In the genomic region with DNA sequence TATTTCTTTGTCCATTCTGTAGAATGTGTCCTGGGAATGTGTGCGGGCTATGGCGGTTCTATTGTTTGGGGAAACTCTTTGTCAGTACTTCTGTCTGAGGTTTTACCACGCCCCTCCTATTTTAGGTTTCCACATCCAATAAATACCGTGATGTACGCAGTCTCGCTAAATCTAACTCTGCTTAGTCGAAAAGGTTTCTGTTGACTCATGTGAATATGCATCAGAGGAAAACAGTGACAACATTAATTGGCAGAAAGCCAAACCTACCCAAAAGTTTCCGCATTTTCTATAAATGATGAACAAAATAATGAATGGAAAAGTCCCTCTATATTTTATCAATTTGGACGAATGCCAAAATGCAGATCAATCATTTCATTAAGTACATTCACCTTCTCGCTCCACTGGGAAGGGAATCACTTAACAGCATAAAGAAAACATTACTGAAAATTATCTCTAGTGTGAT, we compare ENCODE assay signal across 10 cellular contexts.
DNase-seq lines count a peak whose midpoint lies in the region; ATAC-seq and TF ChIP-seq lines count a peak whose summit lies in the region.
"Had no signal": no experiment of that assay in that cellular context is flagged by ENCODE, and none has a peak within 500 bp of the region (broad histone marks: within the 10 kb centered on the region; RNA-seq: fewer than 3 reads in every experiment).

No MANE protein-coding gene starts in this region.

- CTCF ChIA-PET in SK-N-SH (lab: Yijun Ruan, JAX) = no interaction called here

- no peak overlapping the region for H2AFZ ChIP-seq in ACC112 (ENCODE audit: low read length, unreplicated experiment)
- H2AFZ ChIP-seq in SK-N-SH (ENCODE audit: low read depth) = no peak overlapping the region
- H2AFZ ChIP-seq: GM23338 had no signal

- no peak overlapping the region for H3K4me3 ChIP-seq in ACC112 (ENCODE audit: low read depth, low read length)
- H3K4me3 ChIP-seq in SK-N-SH (ENCODE audit: low read depth in 2 of 2, low read length in 1 of 2) = no peak overlapping the region
- H3K4me3 ChIP-seq in breast epithelium = no peak overlapping the region
- H3K4me3 ChIP-seq: GM23338 had no signal

- intact Hi-C loops in breast epithelium (cut with DNase I; ENCODE audit: low total_unique reads) = no loop called here

- no peaks in the 10 kb centered on the region for H3K9me3 ChIP-seq in SK-N-SH
- H3K9me3 ChIP-seq in breast epithelium = no peaks in the 10 kb centered on the region

- peaks cover 15% of the 10 kb centered on the region for H3F3A ChIP-seq in SK-N-SH (replicated peaks; ENCODE audit: insufficient read depth)

- H3K79me2 ChIP-seq in ACC112 (ENCODE audit: control insufficient read depth, insufficient read depth, low read length, unreplicated experiment) (peaks cover 51% of the 10 kb centered on the region), SK-N-SH (ENCODE audit: insufficient read depth) (peaks cover 77% of the 10 kb centered on the region)

- no peaks in the 10 kb centered on the region for H3K27me3 ChIP-seq in ACC112 (ENCODE audit: insufficient read depth, low read length)
- no peaks in the 10 kb centered on the region for H3K27me3 ChIP-seq in SK-N-SH (ENCODE audit: insufficient read depth)
- H3K27me3 ChIP-seq in breast epithelium = no peaks in the 10 kb centered on the region

- WGBS in SK-N-SH (ENCODE audit: low lambda C conversion rate) = 85% methylated on average over 10 of the region's 10 CpGs

- ATAC-seq in HG03565 (IDR thresholded peaks at IDR 0.05; ENCODE audit: unreplicated experiment) = no peak
- ATAC-seq: GM23338 had no signal

- H3K9ac ChIP-seq in SK-N-SH = no peak overlapping the region

- no peak for TF ChIP-seq RAD21 in SK-N-SH (IDR thresholded peaks at IDR 0.05; ENCODE audit: low read length)

- H4K20me1 ChIP-seq in SK-N-SH (ENCODE audit: insufficient read depth) = no peaks in the 10 kb centered on the region

- no peak for DNase-seq in SK-N-SH
- no peak for DNase-seq in breast epithelium (ENCODE audit: low spot score in 2 of 2)
- peak; percentile 20 for DNase-seq in myocyte (ENCODE audit: low read depth)
- DNase-seq in NCI-H2081 (lab: John Stamatoyannopoulos, UW) = no peak
- DNase-seq in cerebellum (ENCODE audit: low spot score) = no peak
- no peak for DNase-seq in GDM1 (lab: John Stamatoyannopoulos, UW)
- DNase-seq: posterior cingulate gyrus had no signal

- no peaks in the 10 kb centered on the region for H3K9me2 ChIP-seq in SK-N-SH

- POLR2A ChIA-PET in SK-N-SH (lab: Yijun Ruan, JAX) = no interaction called here

- TF ChIP-seq POLR2A in breast epithelium (IDR thresholded peaks at IDR 0.05) = no peak

- H3K4me2 ChIP-seq in SK-N-SH = no peak overlapping the region
- H3K4me2 ChIP-seq: GM23338 had no signal

- TF ChIP-seq CTCF in SK-N-SH (IDR thresholded peaks at IDR 0.05) = no peak
- no peak for TF ChIP-seq CTCF in breast epithelium (IDR thresholded peaks at IDR 0.05)

- H3K4me1 ChIP-seq in ACC112 (ENCODE audit: control insufficient read depth, insufficient read depth, low read length, unreplicated experiment) = peaks cover 33% of the 10 kb centered on the region
- peaks cover 0 to 43% of the 10 kb centered on the region in 2 experiments; a peak in 2 of 4 replicates for H3K4me1 ChIP-seq in SK-N-SH (ENCODE audit: control insufficient read depth in 1 of 2, insufficient read depth in 2 of 2, low read depth in 1 of 2, low read length in 1 of 2)
- peaks cover 0 to 22% of the 10 kb centered on the region in 2 donors for H3K4me1 ChIP-seq in breast epithelium

- peaks cover 12% of the 10 kb centered on the region for H3K36me3 ChIP-seq in ACC112 (ENCODE audit: insufficient read depth, low read length)
- peaks cover 4% of the 10 kb centered on the region in 2 experiments for H3K36me3 ChIP-seq in SK-N-SH (replicated peaks in 1 of 2; ENCODE audit: control insufficient read depth in 1 of 2, insufficient read depth in 2 of 2, low read length in 1 of 2)
- H3K36me3 ChIP-seq in breast epithelium = no peaks in the 10 kb centered on the region

- H3K27ac ChIP-seq in ACC112 (ENCODE audit: low read depth, low read length) (peak overlapping the region; percentile 83), SK-N-SH (ENCODE audit: low read depth in 2 of 2, low read length in 1 of 2) (peak overlapping the region; percentile 64 to 67), breast epithelium (peak overlapping the region; percentile 77 to 87)

- TF ChIP-seq EP300 in SK-N-SH (IDR thresholded peaks at IDR 0.05; ENCODE audit: borderline replicate concordance in 1 of 2, low read depth in 1 of 2, low read length in 1 of 2) = no peak

TF ChIP-seq in SK-N-SH, 30 proteins besides CTCF, POLR2A, EP300 and RAD21:
- TF ChIP-seq TCF12 (IDR thresholded peaks at IDR 0.05) (no peak), TEAD4 (IDR thresholded peaks at IDR 0.05; ENCODE audit: borderline replicate concordance, insufficient read depth) (no peak), FOSL2 (IDR thresholded peaks at IDR 0.05; ENCODE audit: borderline replicate concordance, low read depth) (no peak), TAF1 (IDR thresholded peaks at IDR 0.05; ENCODE audit: borderline replicate concordance, low read depth, low read length) (no peak), NFIC (IDR thresholded peaks at IDR 0.05; ENCODE audit: borderline replicate concordance) (peak; percentile 79), NRF1 (IDR thresholded peaks at IDR 0.05; ENCODE audit: low read depth, low read length) (no peak), RFX5 (IDR thresholded peaks at IDR 0.05; ENCODE audit: low read length) (no peak), FOXJ3 (CRISPR knock-in tag; IDR thresholded peaks at IDR 0.05) (no peak)
- TF ChIP-seq, protein P1, sequence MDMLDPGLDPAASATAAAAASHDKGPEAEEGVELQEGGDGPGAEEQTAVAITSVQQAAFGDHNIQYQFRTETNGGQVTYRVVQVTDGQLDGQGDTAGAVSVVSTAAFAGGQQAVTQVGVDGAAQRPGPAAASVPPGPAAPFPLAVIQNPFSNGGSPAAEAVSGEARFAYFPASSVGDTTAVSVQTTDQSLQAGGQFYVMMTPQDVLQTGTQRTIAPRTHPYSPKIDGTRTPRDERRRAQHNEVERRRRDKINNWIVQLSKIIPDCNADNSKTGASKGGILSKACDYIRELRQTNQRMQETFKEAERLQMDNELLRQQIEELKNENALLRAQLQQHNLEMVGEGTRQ (IDR thresholded peaks at IDR 0.05; ENCODE audit: borderline replicate concordance, low read depth, low read length) = no peak
